10 cellular contexts compared by ENCODE assay signal in genomic region chr5:72957337-72957736, GRCh38. TPM values are rescaled to one million over a fixed set of nuclear protein-coding genes. Genes with fewer than 3 reads are reported as not detected.
DNase-seq lines count a peak whose midpoint lies in the region; ATAC-seq and TF ChIP-seq lines count a peak whose summit lies in the region.
"Had no signal": no experiment of that assay in that cellular context is flagged by ENCODE, and none has a peak within 500 bp of the region (broad histone marks: within the 10 kb centered on the region; RNA-seq: fewer than 3 reads in every experiment).

No MANE protein-coding gene starts in this region.

- H3K4me1 ChIP-seq in HAP-1, result peaks cover 19% of the 10 kb centered on the region
- H3K4me1 ChIP-seq in gastroesophageal sphincter, result peaks cover 0 to 49% (median 10%) of the 10 kb centered on the region in 3 donors
- H3K4me1 ChIP-seq in sigmoid colon, result peaks cover 0 to 52% (median 31%) of the 10 kb centered on the region in 4 donors

- peak overlapping the region; percentile 11 for H3K4me3 Mint-ChIP-seq in activated B cell treated with CpG ODN at 0.5 μM for 24 hours

- in situ Hi-C loops in HAP-1 (cut with MboI; ENCODE audit: low sequenced_read_pairs), result no loop called here

- peaks cover 5% of the 10 kb centered on the region for H3K36me3 Mint-ChIP-seq in activated B cell treated with CpG ODN at 0.5 μM for 24 hours (ENCODE audit: low read depth)

- H3K36me3 ChIP-seq in HAP-1 (replicated peaks) (no peaks in the 10 kb centered on the region), gastroesophageal sphincter (no peaks in the 10 kb centered on the region), sigmoid colon (no peaks in the 10 kb centered on the region)

- H3K27ac ChIP-seq in gastroesophageal sphincter (peak overlapping the region in 3 of 4 donors; percentile 96 to 99 (median 98)), sigmoid colon (peak overlapping the region; percentile 92 to 98 (median 98))

- intact Hi-C loops in activated B cell treated with CpG ODN at 0.5 μM for 24 hours (cut with micrococcal nuclease), result loop anchor here (2.0 to 5.0 kb wide), 4 partner anchors 245 to 1809 kb away; partner anchors contain the start of genes BDP1, FOXD1, GFM2 and NSA2
- intact Hi-C loops in sigmoid colon (cut with DNase I), result loop anchor here (5.0 to 10.0 kb wide), 3 partner anchors 110 to 540 kb away; partner anchors contain the start of gene BTF3

- DNase-seq in HAP-1 (ENCODE audit: low spot score in 2 of 2) (no peak), activated B cell treated with CpG ODN at 0.5 μM for 24 hours (no peak), sigmoid colon (no peak), NOMO-1 treated with dmso at 0.1 percent for 144 hours (lab: John Stamatoyannopoulos, UW; ENCODE audit: unreplicated experiment) (no peak), HUDEP-2 (lab: John Stamatoyannopoulos, UW; ENCODE audit: unreplicated experiment in 76 of 76) (no peak)
- no peak for DNase-seq in stimulated activated CD4-positive, alpha-beta T cell treated with anti-CD3 and anti-CD28 coated beads, Interleukin-4, amount 100 ng/mL, for 4 hours
- DNase-seq: activated gamma-delta T cell, midbrain had no signal

- POLR2A ChIA-PET in activated B cell treated with CpG ODN at 0.5 μM for 24 hours (lab: Charles Lee), result interaction anchor here (0.7 kb wide), 1 partner anchor 111 kb away, joined by 4 read pairs; no protein-coding TSS in a partner anchor

- peaks cover 14% of the 10 kb centered on the region for H3K4me1 Mint-ChIP-seq in activated B cell treated with CpG ODN at 0.5 μM for 24 hours

- no peak overlapping the region for H3K27ac Mint-ChIP-seq in activated B cell treated with CpG ODN at 0.5 μM for 24 hours

- CTCF ChIA-PET in activated B cell treated with CpG ODN at 0.5 μM for 24 hours (lab: Charles Lee), result no interaction called here

- no peak for TF ChIP-seq CTCF in activated B cell treated with CpG ODN at 0.5 μM for 24 hours (IDR thresholded peaks at IDR 0.05)
- no peak for TF ChIP-seq CTCF in gastroesophageal sphincter (IDR thresholded peaks at IDR 0.05)
- TF ChIP-seq CTCF in sigmoid colon (IDR thresholded peaks at IDR 0.05), result no peak

- TF ChIP-seq POLR2A in gastroesophageal sphincter (IDR thresholded peaks at IDR 0.05) (no peak), sigmoid colon (IDR thresholded peaks at IDR 0.05) (no peak)

- H3K27me3 ChIP-seq in HAP-1 (ENCODE audit: low read depth) (no peaks in the 10 kb centered on the region), gastroesophageal sphincter (no peaks in the 10 kb centered on the region), sigmoid colon (no peaks in the 10 kb centered on the region)

- H3K4me3 ChIP-seq in HAP-1 (peak overlapping the region; percentile 51), gastroesophageal sphincter (peak overlapping the region; percentile 69 to 80), sigmoid colon (peak overlapping the region; percentile 84 to 92 (median 86))

- ATAC-seq in activated B cell treated with CpG ODN at 0.5 μM for 24 hours (ENCODE audit: low read depth), result no peak
- ATAC-seq in gastroesophageal sphincter, result no peak
- ATAC-seq in HG02870 (IDR thresholded peaks at IDR 0.05; ENCODE audit: unreplicated experiment), result no peak

- whole genome bisulfite sequencing in gastroesophageal sphincter (ENCODE audit: low coverage in 1 of 2), 2 donors, result 62 to 68% methylated on average over 1 of the region's 1 CpG
- 81 to 86% methylated on average over 1 of the region's 1 CpG for WGBS in sigmoid colon, 2 donors

- no peaks in the 10 kb centered on the region for H3K9me3 ChIP-seq in HAP-1
- H3K9me3 ChIP-seq in gastroesophageal sphincter, result no peaks in the 10 kb centered on the region
- H3K9me3 ChIP-seq in sigmoid colon, result no peaks in the 10 kb centered on the region

- H3K9me3 Mint-ChIP-seq in activated B cell treated with CpG ODN at 0.5 μM for 24 hours, result no peaks in the 10 kb centered on the region

- TF ChIP-seq EP300 in gastroesophageal sphincter (IDR thresholded peaks at IDR 0.05) (no peak), sigmoid colon (IDR thresholded peaks at IDR 0.05) (no peak)

- peaks cover 17% of the 10 kb centered on the region for H3K27me3 Mint-ChIP-seq in activated B cell treated with CpG ODN at 0.5 μM for 24 hours

RNA-seq across cellular contexts. Expression of gene FCHO2, which starts 1.5 kb away (rescaled TPM):
- 3.2 and 5.3 TPM in 2 replicates for total RNA-seq in activated B cell treated with CpG ODN at 0.5 μM for 24 hours
- 10 to 100 TPM; 27.3 to 36.3 (median 30.1) TPM for total RNA-seq in gastroesophageal sphincter
- 10 to 100 TPM; 36.0 to 40.3 (median 38.3) TPM for total RNA-seq in sigmoid colon
- 10 to 100 TPM in 2 of 3 donors, 1 to 10 TPM in 1; 9.5 to 17.8 (median 15.6) TPM for polyA plus RNA-seq in sigmoid colon
